ENCODE assay signal across 9 cellular contexts in the genomic region with DNA sequence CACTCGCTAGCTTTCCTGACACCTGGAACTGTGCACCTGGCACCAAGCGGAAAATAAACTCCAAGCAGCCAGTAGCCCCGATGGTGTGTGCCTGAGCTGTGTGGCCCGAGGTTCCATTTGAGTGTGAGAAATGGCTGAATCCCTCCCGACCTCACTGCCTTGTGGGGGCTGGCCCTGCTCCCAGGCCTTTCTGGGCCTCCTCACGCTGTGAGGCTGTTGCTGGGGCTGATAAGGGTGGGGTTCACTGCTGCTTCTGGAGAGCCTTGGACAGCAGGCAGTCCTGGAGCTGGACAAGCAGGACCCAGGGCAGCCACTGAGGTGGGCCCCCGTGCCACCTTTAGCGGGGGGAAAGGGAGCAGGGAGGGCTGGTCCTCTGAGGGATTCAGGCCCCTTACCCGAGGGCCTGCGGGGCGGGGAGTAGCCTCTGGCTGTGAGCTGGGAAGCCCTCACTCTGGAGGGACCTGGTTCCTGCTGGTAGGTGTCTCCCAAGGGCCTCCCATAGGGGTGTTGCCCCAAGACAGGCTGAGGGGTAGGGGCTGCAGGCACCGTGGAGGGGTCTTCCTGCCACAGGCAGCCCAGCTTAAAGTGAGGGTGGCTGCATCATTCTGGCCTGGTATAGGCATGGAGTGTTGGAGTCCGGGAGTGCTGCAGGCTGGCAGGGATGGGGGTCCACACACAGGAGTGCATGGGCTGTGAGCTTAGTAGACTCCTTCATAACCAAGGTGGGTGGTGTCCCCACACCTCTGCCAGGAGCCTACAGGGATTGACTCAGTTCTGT. TPM values are rescaled to one million over a fixed set of nuclear protein-coding genes. Genes with fewer than 3 reads are reported as not detected.
DNase-seq lines count a peak whose midpoint lies in the region; ATAC-seq, FAIRE-seq and TF ChIP-seq lines count a peak whose summit lies in the region.
"Had no signal": no experiment of that assay in that cellular context is flagged by ENCODE, and none has a peak within 500 bp of the region (broad histone marks: within the 10 kb centered on the region; RNA-seq: fewer than 3 reads in every experiment).

No MANE protein-coding gene starts in this region.

- no peak for ATAC-seq in CD4-positive, CD25-positive, alpha-beta regulatory T cell (ENCODE audit: low read depth in 2 of 2)
- ATAC-seq in Panc1, result no peak

- H3K4me1 Mint-ChIP-seq in CD4-positive, CD25-positive, alpha-beta regulatory T cell, result peaks cover 4 to 26% (median 10%) of the 10 kb centered on the region in 4 donors
- H3K4me1 Mint-ChIP-seq in neural crest cell, result peaks cover 18% of the 10 kb centered on the region

- peaks cover 5% of the 10 kb centered on the region for H3K27me3 Mint-ChIP-seq in CD4-positive, CD25-positive, alpha-beta regulatory T cell
- H3K27me3 Mint-ChIP-seq in neural crest cell (ENCODE audit: low read depth), result peaks cover 13% of the 10 kb centered on the region

- intact Hi-C loops in Panc1 (cut with micrococcal nuclease; ENCODE audit: unreplicated experiment), result no loop called here

- POLR2A ChIA-PET in Panc1 (lab: Charles Lee), result no interaction called here

- peak overlapping the region; percentile 14 for H3K27ac ChIP-seq in CD4-positive, CD25-positive, alpha-beta regulatory T cell (ENCODE audit: insufficient read depth, low read length, poor library complexity, severe bottlenecking)
- H3K27ac ChIP-seq in Panc1 (ENCODE audit: low read length) (no peak overlapping the region), epithelial cell of prostate (peak overlapping the region; percentile 89)

- no TSS peak for BruUV-seq in Panc1 (replicated peaks; lab: Mats Ljungman, UMichigan)

- in situ Hi-C loops in Panc1 (cut with HindIII; ENCODE audit: low pct_unique_long_range_greater_than_20kb, low sequenced_read_pairs), result no loop called here

- no peak for TF ChIP-seq CTCF in Panc1 (IDR thresholded peaks at IDR 0.05)
- TF ChIP-seq CTCF in neural crest cell (conservative IDR thresholded peaks at IDR 0.05), result no peak

- FAIRE-seq in GM12891 (lab: Jason Lieb, UNC), result no peak

- H3K9me3 Mint-ChIP-seq in CD4-positive, CD25-positive, alpha-beta regulatory T cell, result peaks cover 0 to 3% (median 2%) of the 10 kb centered on the region in 7 donors
- H3K9me3 Mint-ChIP-seq in neural crest cell, result no peaks in the 10 kb centered on the region

- DNase-seq in CD4-positive, CD25-positive, alpha-beta regulatory T cell, result no peak
- no peak for DNase-seq in Panc1 (ENCODE audit: low read depth, low spot score)
- DNase-seq in epithelial cell of prostate (ENCODE audit: low read depth, low spot score), result no peak
- DNase-seq in neural crest cell (ENCODE audit: low read depth, low spot score), result no peak
- no peak for DNase-seq in GM12891 (ENCODE audit: insufficient read length, low spot score)
- DNase-seq in epidermal melanocyte (ENCODE audit: insufficient read length, low spot score), result no peak
- no peak for DNase-seq in NCI-H510A (lab: John Stamatoyannopoulos, UW)
- no peak for DNase-seq in activated CD4-positive, alpha-beta T cell treated with anti-CD3 and anti-CD28 coated beads, Interleukin-2, amount 50 U/mL, for 4 hours

- CTCF ChIA-PET in Panc1 (lab: Charles Lee), result interaction anchor here (1.1 kb wide), 1 partner anchor 41 kb away, joined by 9 read pairs; no protein-coding TSS in a partner anchor

- H3K9me3 ChIP-seq in CD4-positive, CD25-positive, alpha-beta regulatory T cell (ENCODE audit: control insufficient read depth in 2 of 2, low read length in 2 of 2), result no peaks in the 10 kb centered on the region
- H3K9me3 ChIP-seq in Panc1 (ENCODE audit: control insufficient read depth, insufficient read depth, low read depth, low read length), result no peaks in the 10 kb centered on the region

- peak overlapping the region; percentile 70 to 89 (median 76) for H3K4me3 Mint-ChIP-seq in CD4-positive, CD25-positive, alpha-beta regulatory T cell
- H3K4me3 Mint-ChIP-seq in neural crest cell, result peak overlapping the region; percentile 79

- no peak for TF ChIP-seq POLR2A in GM12891 (IDR thresholded peaks at IDR 0.05; ENCODE audit: low read depth, low read length)

- peaks cover 10% of the 10 kb centered on the region for H3K36me3 ChIP-seq in CD4-positive, CD25-positive, alpha-beta regulatory T cell (ENCODE audit: control insufficient read depth, insufficient read depth, low read length)
- peaks cover 4% of the 10 kb centered on the region; the same call in 1 of the 2 replicates for H3K36me3 ChIP-seq in Panc1 (ENCODE audit: control insufficient read depth, insufficient read depth, low read length)

- H3K27ac Mint-ChIP-seq in CD4-positive, CD25-positive, alpha-beta regulatory T cell, result peak overlapping the region in 1 of 3 donors; percentile 76
- peak overlapping the region; percentile 86 for H3K27ac Mint-ChIP-seq in neural crest cell (ENCODE audit: unreplicated experiment)

- no peak overlapping the region for H3K4me3 ChIP-seq in CD4-positive, CD25-positive, alpha-beta regulatory T cell (ENCODE audit: low read depth, low read length)
- peak overlapping the region; percentile 19 to 32 for H3K4me3 ChIP-seq in Panc1 (ENCODE audit: low read depth in 2 of 2, low read length in 2 of 2)

- H3K36me3 Mint-ChIP-seq in CD4-positive, CD25-positive, alpha-beta regulatory T cell, result peaks cover 13% of the 10 kb centered on the region
- H3K36me3 Mint-ChIP-seq in neural crest cell (ENCODE audit: low read depth), result peaks cover 5% of the 10 kb centered on the region

- H3K4me1 ChIP-seq in CD4-positive, CD25-positive, alpha-beta regulatory T cell (ENCODE audit: control insufficient read depth, insufficient read depth, low read length, poor library complexity, severe bottlenecking), result peaks cover 24% of the 10 kb centered on the region
- H3K4me1 ChIP-seq in Panc1 (ENCODE audit: control insufficient read depth, insufficient read depth, low read length), result peaks cover 7% of the 10 kb centered on the region

- H3K27me3 ChIP-seq in CD4-positive, CD25-positive, alpha-beta regulatory T cell (ENCODE audit: control insufficient read depth, insufficient read depth, low read length), result no peaks in the 10 kb centered on the region
- H3K27me3 ChIP-seq in Panc1 (ENCODE audit: control insufficient read depth, insufficient read depth, low read length), result no peaks in the 10 kb centered on the region

TF ChIP-seq in GM12891, 5 proteins besides CTCF, POLR2A, EP300 and RAD21:
- TF ChIP-seq TAF1 (IDR thresholded peaks at IDR 0.05; ENCODE audit: low read depth, low read length) (no peak), POLR2AphosphoS5 (IDR thresholded peaks at IDR 0.05; ENCODE audit: low read depth, low read length) (no peak), SPI1 (IDR thresholded peaks at IDR 0.05; ENCODE audit: low read depth, low read length) (no peak), POU2F2 (IDR thresholded peaks at IDR 0.05; ENCODE audit: low read depth, low read length) (no peak), PAX5 (IDR thresholded peaks at IDR 0.05; ENCODE audit: insufficient read depth, low read length, severe bottlenecking) (no peak)

RNA-seq across cellular contexts. Expression of a gene that starts 1.7 kb away (rescaled TPM):
- total RNA-seq in CD4-positive, CD25-positive, alpha-beta regulatory T cell, result 155 TPM
- polyA plus RNA-seq in CD4-positive, CD25-positive, alpha-beta regulatory T cell, result 100 to 1,000 TPM in 1 of 4 donors, 10 to 100 TPM in 3; 75.8 to 110 (median 85.2) TPM
- total RNA-seq in Panc1 (2021; ENCODE audit: unreplicated experiment) (241 TPM), neural crest cell (193 and 201 TPM in 2 replicates)
- polyA plus RNA-seq in Panc1 (2012; ENCODE audit: insufficient read length), result 323 TPM
- 60.0 TPM for polyA plus RNA-seq in GM12891 (2012; ENCODE audit: low read depth, missing spikeins)

RNA-seq across cellular contexts. Expression of a gene that starts 14.9 kb away (rescaled TPM):
- total RNA-seq in CD4-positive, CD25-positive, alpha-beta regulatory T cell, result 0.20 TPM
- under 1 TPM in 3 of 4 donors, not detected in 1; 0.15 to 0.21 (median 0.19) TPM for polyA plus RNA-seq in CD4-positive, CD25-positive, alpha-beta regulatory T cell
- 6.5 TPM for total RNA-seq in Panc1 (2021; ENCODE audit: unreplicated experiment)
- 9.7 TPM for polyA plus RNA-seq in Panc1 (2012; ENCODE audit: insufficient read length)
- total RNA-seq in neural crest cell, result not detected in 2 replicates
- polyA plus RNA-seq in GM12891 (2012; ENCODE audit: low read depth, missing spikeins), result 0.19 TPM

RNA-seq across cellular contexts. Expression of a gene that starts 23.4 kb away (rescaled TPM):
- 2.1 TPM for total RNA-seq in CD4-positive, CD25-positive, alpha-beta regulatory T cell
- under 1 TPM in 3 of 4 donors, not detected in 1; 0.10 to 0.56 (median 0.11) TPM for polyA plus RNA-seq in CD4-positive, CD25-positive, alpha-beta regulatory T cell
- 178 TPM for total RNA-seq in Panc1 (2021; ENCODE audit: unreplicated experiment)
- polyA plus RNA-seq in Panc1 (2012; ENCODE audit: insufficient read length), result 392 TPM
- 4.5 and 4.6 TPM in 2 replicates for total RNA-seq in neural crest cell
- polyA plus RNA-seq in GM12891 (2012; ENCODE audit: low read depth, missing spikeins), result 0.37 TPM

RNA-seq across cellular contexts. Expression of a gene that starts 25.3 kb away (rescaled TPM):
- total RNA-seq in CD4-positive, CD25-positive, alpha-beta regulatory T cell, result not detected
- polyA plus RNA-seq in CD4-positive, CD25-positive, alpha-beta regulatory T cell, result not detected
- total RNA-seq in Panc1 (2021; ENCODE audit: unreplicated experiment) (not detected), neural crest cell (not detected in 2 replicates)
- polyA plus RNA-seq in Panc1 (2012; ENCODE audit: insufficient read length), result 0.41 TPM
- not detected for polyA plus RNA-seq in GM12891 (2012; ENCODE audit: low read depth, missing spikeins)
- total RNA-seq: dermis microvascular lymphatic vessel endothelial cell had no signal

RNA-seq across cellular contexts. Expression of a gene that starts 31.7 kb away (rescaled TPM):
- 1.5 TPM for total RNA-seq in CD4-positive, CD25-positive, alpha-beta regulatory T cell
- under 1 TPM; 0.07 to 0.94 (median 0.18) TPM for polyA plus RNA-seq in CD4-positive, CD25-positive, alpha-beta regulatory T cell
- total RNA-seq in Panc1 (2021; ENCODE audit: unreplicated experiment) (1.3 TPM), neural crest cell (1.5 and 1.9 TPM in 2 replicates)
- polyA plus RNA-seq in Panc1 (2012; ENCODE audit: insufficient read length), result 4.0 TPM
- polyA plus RNA-seq in GM12891 (2012; ENCODE audit: low read depth, missing spikeins), result 0.72 TPM

Comparison
In these comparisons a context has a peak if more than half of its experiments do, and no peak if none do; other contexts are left out.
1. RNA of a gene that starts 23.4 kb away (total RNA-seq): 178 TPM in Panc1 (single experiment); 4.5 to 4.6 TPM in neural crest cell and 2.1 TPM in CD4-positive, CD25-positive, alpha-beta regulatory T cell (single experiment); every median in the first group is over 10 times any median in the second.